ENCODE assay signal across 33 cellular contexts in the genomic region with DNA sequence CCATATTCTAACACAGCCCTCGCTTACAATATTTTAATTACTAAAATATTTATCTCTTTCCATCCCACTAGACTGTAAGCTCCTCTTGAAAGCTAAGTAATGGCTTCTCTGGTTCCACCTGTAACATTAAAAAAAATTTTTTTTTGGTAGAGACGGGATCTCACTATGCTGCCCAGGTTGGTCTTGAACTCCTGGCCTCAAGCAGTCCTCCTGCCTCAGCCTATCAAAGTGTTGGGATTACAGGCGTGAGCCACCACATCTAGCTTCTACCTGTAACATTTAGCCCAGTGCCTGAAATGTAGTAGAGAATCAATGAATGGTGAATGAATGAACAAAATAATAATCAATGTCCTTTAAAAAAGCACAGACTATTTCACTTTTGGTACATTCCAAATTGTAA.
"Had no signal": no experiment of that assay in that cellular context is flagged by ENCODE, and none has a peak within 500 bp of the region (broad histone marks: within the 10 kb centered on the region; RNA-seq: fewer than 3 reads in every experiment).

No MANE protein-coding gene starts in this region.

- H3K9me3 ChIP-seq: colonic mucosa, gastrocnemius medialis had no signal

- H3K4me1 ChIP-seq: ascending aorta, breast epithelium, colonic mucosa, esophagus muscularis mucosa, foreskin keratinocyte, gastrocnemius medialis, heart left ventricle had no signal

- H3K4me3 ChIP-seq: ascending aorta, breast epithelium, cardiac muscle cell, colonic mucosa, esophagus muscularis mucosa, gastrocnemius medialis, heart left ventricle had no signal

- H3K27me3 ChIP-seq: ascending aorta, breast epithelium, cardiac muscle cell, colonic mucosa, esophagus muscularis mucosa, foreskin keratinocyte, gastrocnemius medialis, heart left ventricle had no signal

- H3K36me3 ChIP-seq: breast epithelium had no signal

- H3K27me3 Mint-ChIP-seq: activated CD4-positive, alpha-beta T cell treated with anti-CD3 and anti-CD28 coated beads for 36 hours; activated CD8-positive, alpha-beta T cell treated with anti-CD3 and anti-CD28 coated beads for 36 hours; activated naive CD4-positive, alpha-beta T cell treated with anti-CD3 and anti-CD28 coated beads, Interleukin-2, amount 10 ng/mL, durations not matched to agents 7 days and 5 days; activated naive CD8-positive, alpha-beta T cell treated with anti-CD3 and anti-CD28 coated beads, Interleukin-2, amount 10 ng/mL, durations not matched to agents 7 days and 5 days; brain; T-helper 17 cell had no signal

- ATAC-seq: activated CD4-positive, alpha-beta T cell treated with anti-CD3 and anti-CD28 coated beads for 36 hours; activated CD8-positive, alpha-beta T cell treated with anti-CD3 and anti-CD28 coated beads for 36 hours; activated naive CD4-positive, alpha-beta T cell treated with anti-CD3 and anti-CD28 coated beads, Interleukin-2, amount 50 U/mL, for 72 hours; foreskin keratinocyte; gastrocnemius medialis; heart left ventricle; T-helper 17 cell had no signal

- DNase-seq: activated CD4-positive, alpha-beta T cell treated with anti-CD3 and anti-CD28 coated beads for 36 hours; activated CD4-positive, alpha-beta T cell treated with anti-CD3 and anti-CD28 coated beads, Interleukin-2, amount 50 U/mL, for 1 hour; activated CD4-positive, alpha-beta T cell treated with anti-CD3 and anti-CD28 coated beads, Interleukin-2, amount 50 U/mL, for 48 hours; activated CD4-positive, CD25-positive, alpha-beta regulatory T cell; activated CD4-positive, CD25-positive, alpha-beta regulatory T cell treated with anti-CD3 and anti-CD28 coated beads, Interleukin-2, amount 50 U/mL, for 72 hours; activated CD8-positive, alpha-beta memory T cell treated with anti-CD3 and anti-CD28 coated beads for 24 hours; activated CD8-positive, alpha-beta T cell treated with anti-CD3 and anti-CD28 coated beads for 36 hours; activated gamma-delta T cell; activated naive CD4-positive, alpha-beta T cell; activated naive CD4-positive, alpha-beta T cell treated with anti-CD3 and anti-CD28 coated beads, Interleukin-2, amount 10 ng/mL, durations not matched to agents 7 days and 5 days; activated naive CD8-positive, alpha-beta T cell treated with anti-CD3 and anti-CD28 coated beads, Interleukin-2, amount 10 ng/mL, durations not matched to agents 7 days and 5 days; activated T-cell treated with anti-CD3 and anti-CD28 coated beads, Interleukin-2, amount 50 U/mL, for 48 hours; central memory CD4-positive, alpha-beta T cell; cerebellar nuclear complex; colonic mucosa; effector CD8-positive, alpha-beta T cell; endodermal cell; erythroblast; foreskin keratinocyte; gastrocnemius medialis; glutamatergic neuron; heart left ventricle; T-helper 1 cell; T-helper 17 cell; T1000; WERI-Rb-1 had no signal

- H3K27ac Mint-ChIP-seq: activated CD4-positive, alpha-beta T cell treated with anti-CD3 and anti-CD28 coated beads for 36 hours; activated CD8-positive, alpha-beta T cell treated with anti-CD3 and anti-CD28 coated beads for 36 hours; activated naive CD4-positive, alpha-beta T cell treated with anti-CD3 and anti-CD28 coated beads, Interleukin-2, amount 10 ng/mL, durations not matched to agents 7 days and 5 days; activated naive CD8-positive, alpha-beta T cell treated with anti-CD3 and anti-CD28 coated beads, Interleukin-2, amount 10 ng/mL, durations not matched to agents 7 days and 5 days; brain; endodermal cell; T-helper 17 cell; T-helper 2 cell treated with Interferon-gamma antibody and Interleukin-4, amounts not matched to agents 5 μg/mL and 100 μg/mL, for 36 hours had no signal

- H3K4me1 Mint-ChIP-seq: brain, endodermal cell had no signal

- H3K27ac ChIP-seq: ascending aorta, breast epithelium, cardiac muscle cell, colonic mucosa, esophagus muscularis mucosa, foreskin keratinocyte, gastrocnemius medialis, heart left ventricle, WERI-Rb-1 had no signal

- H3K4me3 Mint-ChIP-seq: activated CD4-positive, alpha-beta T cell treated with anti-CD3 and anti-CD28 coated beads for 36 hours; activated CD8-positive, alpha-beta T cell treated with anti-CD3 and anti-CD28 coated beads for 36 hours; activated naive CD4-positive, alpha-beta T cell treated with anti-CD3 and anti-CD28 coated beads, Interleukin-2, amount 10 ng/mL, durations not matched to agents 7 days and 5 days; activated naive CD8-positive, alpha-beta T cell treated with anti-CD3 and anti-CD28 coated beads, Interleukin-2, amount 10 ng/mL, durations not matched to agents 7 days and 5 days; brain; endodermal cell; T-helper 17 cell; T-helper 2 cell treated with Interferon-gamma antibody and Interleukin-4, amounts not matched to agents 5 μg/mL and 100 μg/mL, for 36 hours had no signal
